ENCODE assay signal across 9 cellular contexts in the genomic region with DNA sequence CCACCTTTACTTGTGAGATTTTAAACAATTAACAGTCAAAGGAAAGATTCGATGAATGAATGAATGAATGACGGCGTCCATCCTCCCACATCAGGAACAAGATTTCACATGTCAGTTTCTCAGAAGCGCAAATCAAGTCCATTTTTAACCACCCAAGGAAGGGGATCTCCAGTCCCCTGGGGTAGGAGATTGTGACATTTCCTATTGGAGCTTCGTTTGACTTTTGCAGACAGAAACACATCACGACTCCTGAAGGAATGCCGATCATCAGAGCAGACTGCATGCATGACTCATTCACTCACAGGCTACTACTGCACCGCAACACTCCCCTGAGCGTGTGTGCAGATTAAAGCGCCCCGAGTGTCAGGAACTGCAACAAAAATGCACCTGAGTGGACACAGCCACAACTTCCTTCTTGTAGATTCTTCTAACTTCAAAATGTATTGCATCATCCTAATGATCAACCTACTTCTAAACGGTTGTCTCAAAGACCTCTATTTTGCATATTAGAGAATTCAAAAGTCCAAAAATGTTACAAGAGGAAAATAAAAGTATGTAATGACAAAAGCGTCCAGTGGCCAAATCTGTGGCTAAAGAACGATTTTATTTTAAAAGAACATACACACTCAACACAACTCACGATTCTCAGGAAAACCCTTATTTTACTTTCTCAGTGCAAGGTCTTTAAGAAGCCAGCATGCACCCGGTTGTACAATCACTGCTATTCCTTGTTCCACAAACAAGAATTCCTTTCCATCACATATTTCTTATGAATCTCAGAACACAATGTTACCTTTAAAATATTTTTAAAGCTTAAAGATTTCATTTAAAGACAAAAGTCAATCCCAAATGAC.
DNase-seq lines count a peak whose midpoint lies in the region; ATAC-seq, FAIRE-seq and TF ChIP-seq lines count a peak whose summit lies in the region.
"Had no signal": no experiment of that assay in that cellular context is flagged by ENCODE, and none has a peak within 500 bp of the region (broad histone marks: within the 10 kb centered on the region; RNA-seq: fewer than 3 reads in every experiment).

No MANE protein-coding gene starts in this region.

- H4K20me1 ChIP-seq in K562 (replicated peaks; ENCODE audit: control insufficient read depth, insufficient read depth, low read length) = no peaks in the 10 kb centered on the region

- H3K27me3 ChIP-seq in K562 (ENCODE audit: control insufficient read depth in 2 of 2, insufficient read depth in 2 of 2, low read length in 2 of 2) (peaks cover 17 to 46% of the 10 kb centered on the region in 2 experiments), thyroid gland (no peaks in the 10 kb centered on the region)

- POLR2A ChIA-PET in K562 (lab: Yijun Ruan, JAX) = no interaction called here

- H3K9me3 ChIP-seq in SK-N-MC (ENCODE audit: low read depth, low read length) (no peaks in the 10 kb centered on the region), K562 (replicated peaks; ENCODE audit: control insufficient read depth, insufficient read depth, low read depth, low read length) (no peaks in the 10 kb centered on the region), thyroid gland (no peaks in the 10 kb centered on the region)

- H3K36me3 ChIP-seq in SK-N-MC (ENCODE audit: insufficient read depth, low read length) = no peaks in the 10 kb centered on the region; the same call in 1 of the 2 replicates
- no peaks in the 10 kb centered on the region for H3K36me3 ChIP-seq in K562 (ENCODE audit: control insufficient read depth, insufficient read depth, low read length)
- no peaks in the 10 kb centered on the region for H3K36me3 ChIP-seq in thyroid gland

- no peak for TF ChIP-seq CTCF in K562 (IDR thresholded peaks at IDR 0.05 in 2 of 3, conservative IDR thresholded peaks at IDR 0.05 in 1 of 3; ENCODE audit: insufficient read depth in 2 of 3, low read depth in 1 of 3, low read length in 3 of 3)
- TF ChIP-seq CTCF in thyroid gland (IDR thresholded peaks at IDR 0.05) = no peak

- TF ChIP-seq POLR2A in K562 (conservative IDR thresholded peaks at IDR 0.05) (no peak), thyroid gland (IDR thresholded peaks at IDR 0.05) (no peak)

- H3K9ac ChIP-seq in SK-N-MC (ENCODE audit: insufficient read length) = no peak overlapping the region
- no peak overlapping the region for H3K9ac ChIP-seq in K562 (ENCODE audit: insufficient read depth in 1 of 2, low read depth in 2 of 2, low read length in 2 of 2)

- H3K4me3 ChIP-seq in SK-N-MC (peak overlapping the region; percentile 30), K562 (no peak overlapping the region), thyroid gland (replicated peaks in 1 of 3) (no peak overlapping the region)

- no peak overlapping the region for H2AFZ ChIP-seq in K562 (ENCODE audit: low read depth, low read length)

- peak; percentile 51 for FAIRE-seq in K562 (lab: Jason Lieb, UNC)
- FAIRE-seq: A204.1 had no signal

- no peaks in the 10 kb centered on the region for H3K9me1 ChIP-seq in K562 (ENCODE audit: control insufficient read depth, insufficient read depth, low read length)

- H3K27ac ChIP-seq in SK-N-MC (no peak overlapping the region), K562 (ENCODE audit: extremely low read depth, low read depth, low read length) (no peak overlapping the region), thyroid gland (no peak overlapping the region)

- CTCF ChIA-PET in K562 (lab: Yijun Ruan, JAX; ENCODE audit: low intra/inter-chr PET ratio) = no interaction called here

- in situ Hi-C loops in K562 (cut with MboI) = no loop called here

- ATAC-seq in HG03097 (IDR thresholded peaks at IDR 0.05; ENCODE audit: low FRiP score, unreplicated experiment) (peak; percentile 34), K562 (peak; percentile 27; the same call in 2 of the 3 replicates)

- H3K4me2 ChIP-seq in K562 (ENCODE audit: insufficient read depth, low read length) = no peak overlapping the region

- no peaks in the 10 kb centered on the region for H3K79me2 ChIP-seq in K562 (ENCODE audit: control insufficient read depth, insufficient read depth, low read length)

- no peak for TF ChIP-seq RAD21 in K562 (CRISPR knock-in tag; conservative IDR thresholded peaks at IDR 0.05 in 1 of 2, IDR thresholded peaks at IDR 0.05 in 1 of 2)

- BruUV-seq in K562 (replicated peaks; lab: Mats Ljungman, UMichigan) = no TSS peak

- peak; percentile 58 for DNase-seq in NK-92 treated with Interleukin-12 subunit alpha and Interleukin-12 subunit beta, amount 100 ng/mL, for 24 hours (lab: John Stamatoyannopoulos, UW)
- DNase-seq in NK-92 (lab: John Stamatoyannopoulos, UW; ENCODE audit: unreplicated experiment) (no peak), SK-N-MC (ENCODE audit: low read depth, low spot score) (no peak), K562 (ENCODE audit: extremely low read depth in 1 of 4, low spot score in 3 of 4) (peak in 3 of 4 experiments; percentile 8 to 25 (median 13)), medulla oblongata (ENCODE audit: extremely low spot score) (peak; percentile 63), NCI-H345 (lab: John Stamatoyannopoulos, UW) (no peak), thyroid gland (no peak)

- H3K4me1 ChIP-seq in K562 (replicated peaks in 1 of 2; ENCODE audit: control insufficient read depth in 2 of 2, insufficient read depth in 2 of 2, low read length in 2 of 2) (peaks cover 0 to 12% of the 10 kb centered on the region in 2 experiments; a peak in 2 of 5 replicates), thyroid gland (peaks cover 0 to 6% of the 10 kb centered on the region in 2 donors)

- 2% methylated on average over 16 of the region's 16 CpGs for WGBS in K562 (ENCODE audit: insufficient coverage, low coverage, missing lambda C conversion rate)
- WGBS in thyroid gland, 2 donors = 74 to 81% methylated on average over 16 of the region's 16 CpGs

- intact Hi-C loops in K562 (cut with micrococcal nuclease) (no loop called here), thyroid gland (cut with DNase I) (no loop called here)

- no peak for TF ChIP-seq EP300 in K562 (IDR thresholded peaks at IDR 0.05; ENCODE audit: low read length)

TF ChIP-seq in K562, 482 proteins besides CTCF, POLR2A, EP300 and RAD21 (continues in another document):
- TF ChIP-seq CSDE1 (IDR thresholded peaks at IDR 0.05) (no peak), NRF1 (conservative IDR thresholded peaks at IDR 0.05 in 1 of 2, IDR thresholded peaks at IDR 0.05 in 1 of 2) (peak in 1 of 2 experiments; percentile 26; a peak in 1 of 4 replicates), BRF1 (IDR thresholded peaks at IDR 0.05; ENCODE audit: borderline replicate concordance, extremely low read depth, insufficient read length) (no peak), CTBP1 (IDR thresholded peaks at IDR 0.05; ENCODE audit: borderline replicate concordance) (peak; percentile 41; the same call in 1 of the 2 replicates), CBX8 (IDR thresholded peaks at IDR 0.05; ENCODE audit: borderline replicate concordance, extremely low read depth, low read depth, low read length, poor library complexity, severe bottlenecking) (peak; percentile 5), ZC3H11A (IDR thresholded peaks at IDR 0.05; ENCODE audit: low read depth, low read length) (no peak), ARHGAP35 (IDR thresholded peaks at IDR 0.05; ENCODE audit: partially characterized antibody) (no peak), FOXP1 (CRISPR knock-in tag; IDR thresholded peaks at IDR 0.05) (no peak), ATF6 (CRISPR knock-in tag; IDR thresholded peaks at IDR 0.05) (no peak)
- TF ChIP-seq, protein P1, sequence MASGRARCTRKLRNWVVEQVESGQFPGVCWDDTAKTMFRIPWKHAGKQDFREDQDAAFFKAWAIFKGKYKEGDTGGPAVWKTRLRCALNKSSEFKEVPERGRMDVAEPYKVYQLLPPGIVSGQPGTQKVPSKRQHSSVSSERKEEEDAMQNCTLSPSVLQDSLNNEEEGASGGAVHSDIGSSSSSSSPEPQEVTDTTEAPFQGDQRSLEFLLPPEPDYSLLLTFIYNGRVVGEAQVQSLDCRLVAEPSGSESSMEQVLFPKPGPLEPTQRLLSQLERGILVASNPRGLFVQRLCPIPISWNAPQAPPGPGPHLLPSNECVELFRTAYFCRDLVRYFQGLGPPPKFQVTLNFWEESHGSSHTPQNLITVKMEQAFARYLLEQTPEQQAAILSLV (tag; IDR thresholded peaks at IDR 0.05) = peak; percentile 40; the same call in 1 of the 2 replicates

Comparison
In these comparisons a context has a peak if more than half of its experiments do, and no peak if none do; other contexts are left out.
1. DNase-seq: peak in NK-92 treated with Interleukin-12 subunit alpha and Interleukin-12 subunit beta, amount 100 ng/mL, for 24 hours (single experiment), K562 (3 of 4) and medulla oblongata (single experiment); none in NK-92 (single experiment), SK-N-MC (single experiment), NCI-H345 (single experiment) and thyroid gland (0 of 2).